In the genomic region with DNA sequence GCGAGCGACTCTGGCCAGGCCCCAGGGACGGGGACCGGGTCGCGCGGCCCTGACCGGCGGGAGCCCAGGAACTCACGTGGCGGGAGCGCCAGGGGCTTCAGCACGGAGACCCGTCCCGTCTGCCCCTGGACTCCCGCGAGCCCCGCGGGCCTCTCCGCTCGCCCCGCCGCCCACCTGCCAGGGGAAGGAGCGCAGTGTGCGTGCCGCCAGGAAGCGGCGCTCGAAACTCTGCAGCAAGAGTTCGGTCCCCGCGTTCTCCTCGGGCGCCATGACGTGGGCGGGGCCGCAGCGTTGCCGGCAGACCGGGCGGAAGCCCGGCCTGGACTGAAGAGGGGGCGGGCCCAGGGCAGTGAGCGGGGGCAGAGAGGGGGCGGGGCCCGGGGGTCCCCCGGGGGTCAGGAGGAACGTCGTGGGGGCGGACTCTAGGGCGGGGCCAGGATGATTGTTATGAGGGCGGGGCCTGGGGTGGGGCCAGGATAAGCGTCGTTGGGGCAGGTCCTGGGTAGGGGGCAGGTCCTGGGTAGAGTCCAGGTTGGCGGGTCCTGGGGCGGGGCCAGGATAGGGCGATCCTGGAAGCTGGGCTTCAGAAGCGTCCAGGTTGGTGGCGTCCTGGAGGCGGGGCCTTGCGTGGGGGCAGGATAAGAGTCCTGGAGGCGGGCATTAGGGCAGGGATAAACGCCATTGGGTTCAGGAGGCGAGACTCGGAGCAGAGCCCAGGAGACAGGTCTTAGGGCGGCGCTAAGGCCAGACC, we compare ENCODE assay signal across 8 cellular contexts. TPM values are rescaled to one million over a fixed set of nuclear protein-coding genes. Genes with fewer than 3 reads are reported as not detected.
DNase-seq lines count a peak whose midpoint lies in the region; ATAC-seq and TF ChIP-seq lines count a peak whose summit lies in the region.
"Not testable (repeated sequence)": the region's sequence is repeated elsewhere in the genome, so short reads cannot be mapped to it uniquely, and the experiment has no call there.

A gene with protein sequence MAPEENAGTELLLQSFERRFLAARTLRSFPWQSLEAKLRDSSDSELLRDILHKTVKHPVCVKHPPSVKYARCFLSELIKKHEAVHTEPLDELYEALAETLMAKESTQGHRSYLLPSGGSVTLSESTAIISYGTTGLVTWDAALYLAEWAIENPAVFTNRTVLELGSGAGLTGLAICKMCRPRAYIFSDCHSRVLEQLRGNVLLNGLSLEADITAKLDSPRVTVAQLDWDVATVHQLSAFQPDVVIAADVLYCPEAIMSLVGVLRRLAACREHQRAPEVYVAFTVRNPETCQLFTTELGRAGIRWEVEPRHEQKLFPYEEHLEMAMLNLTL (minus strand): TSS at position 326 of the 751 bp plus-strand sequence. CDS start 56 bp downstream, at position 270.

- H3K4me1 Mint-ChIP-seq in T-helper 17 cell: not testable (repeated sequence)

- peak within 1 kb of the TSS; percentile 92 for H3K4me3 Mint-ChIP-seq in T-helper 17 cell

- DNase-seq in GM13977 (ENCODE audit: low spot score) (peak; percentile 91), NCI-H187 (lab: John Stamatoyannopoulos, UW) (peak; percentile 89 to 90), T-helper 17 cell (peak; percentile 57 to 90 (median 86)), ascending aorta (ENCODE audit: low spot score in 2 of 2) (peak; percentile 99 to 100), right atrium auricular region (ENCODE audit: low spot score) (peak; percentile 99), psoas muscle (peak; percentile 99 to 100)

- not testable (repeated sequence) for H3K4me1 ChIP-seq in ascending aorta; right atrium auricular region; psoas muscle; urinary bladder (ENCODE audit: insufficient read depth)

- not testable (repeated sequence) for TF ChIP-seq CTCF in GM13977 (IDR thresholded peaks at IDR 0.05; ENCODE audit: extremely low read depth, insufficient read depth, missing control alignments); ascending aorta (IDR thresholded peaks at IDR 0.05); right atrium auricular region (IDR thresholded peaks at IDR 0.05); psoas muscle (IDR thresholded peaks at IDR 0.05)

- intact Hi-C loops in ascending aorta (cut with DNase I) (loop anchor here (1.0 to 5.0 kb wide), 3 partner anchors 139 to 330 kb away; a partner anchor contains a TSS), psoas muscle (cut with DNase I) (loop anchor here in 1 of 2 donors (10.0 kb wide), 1 partner anchor 63 kb away; a partner anchor contains a TSS)

- WGBS in psoas muscle, 3 donors: 0% methylated on average over 31 to 67 of the region's 67 CpGs
- WGBS in urinary bladder: under 1% methylated on average over 67 of the region's 67 CpGs

- ATAC-seq in HG02938 (IDR thresholded peaks at IDR 0.05; ENCODE audit: unreplicated experiment) (peak; percentile 97), T-helper 17 cell (peak; percentile 95), psoas muscle (peak; percentile 100)

- not testable (repeated sequence) for H3K9me3 ChIP-seq in T-helper 17 cell (ENCODE audit: control insufficient read depth, low read length, poor library complexity, severe bottlenecking); ascending aorta; right atrium auricular region; psoas muscle

- peak within 1 kb of the TSS; percentile 57 for H3K27ac Mint-ChIP-seq in T-helper 17 cell

- in situ Hi-C loops in GM13977 (cut with MboI; ENCODE audit: low pct_unique_long_range_greater_than_20kb, low sequenced_read_pairs, unreplicated experiment): not testable (repeated sequence)

- H3K36me3 Mint-ChIP-seq in T-helper 17 cell (ENCODE audit: low read depth): not testable (repeated sequence)

- not testable (repeated sequence) for H3K27me3 ChIP-seq in ascending aorta; right atrium auricular region; psoas muscle (ENCODE audit: insufficient read depth in 3 of 3, low read length in 2 of 3)

- H3K27ac ChIP-seq in ascending aorta (peak within 1 kb of the TSS; percentile 79 to 89), right atrium auricular region (peak within 1 kb of the TSS; percentile 84 to 85), psoas muscle (peak within 1 kb of the TSS; percentile 78), urinary bladder (ENCODE audit: low read depth) (peak within 1 kb of the TSS; percentile 80)

- not testable (repeated sequence) for H3K36me3 ChIP-seq in ascending aorta; right atrium auricular region; psoas muscle (ENCODE audit: insufficient read depth in 1 of 2, low read depth in 1 of 2); urinary bladder (ENCODE audit: insufficient read depth)

- peak within 1 kb of the TSS; percentile 90 to 95 for H3K4me3 ChIP-seq in ascending aorta
- peak within 1 kb of the TSS; percentile 85 to 90 for H3K4me3 ChIP-seq in right atrium auricular region
- peak within 1 kb of the TSS; percentile 78 for H3K4me3 ChIP-seq in psoas muscle
- H3K4me3 ChIP-seq in urinary bladder (ENCODE audit: low read depth, low read length): peak within 1 kb of the TSS; percentile 67

- H3K27me3 Mint-ChIP-seq in T-helper 17 cell: not testable (repeated sequence)

RNA-seq across cellular contexts. Expression of the gene that starts here (rescaled TPM):
- 1 to 10 TPM; 4.4 to 6.0 TPM for total RNA-seq in T-helper 17 cell
- total RNA-seq in ascending aorta: 2.8 TPM
- 1 to 10 TPM; 2.8 to 6.0 TPM for total RNA-seq in right atrium auricular region
- total RNA-seq in psoas muscle: 10 to 100 TPM in 3 of 4 donors, 1 to 10 TPM in 1; 9.9 to 15.0 (median 10.8) TPM
- 10 to 100 TPM in 2 of 3 donors, 1 to 10 TPM in 1; 8.2 to 22.2 (median 12.8) TPM for polyA plus RNA-seq in psoas muscle
- 4.6 TPM for total RNA-seq in urinary bladder
- polyA plus RNA-seq in urinary bladder: 11.2 TPM

Comparison
In these comparisons a context has a peak if more than half of its experiments do, and no peak if none do; other contexts are left out.
1. Peak in every context shown above with its lines: DNase-seq, ATAC-seq, H3K4me3 ChIP-seq and H3K27ac ChIP-seq.